ENCODE assay signal across 13 cellular contexts in genomic region chr12:22437031-22437806, GRCh38.
DNase-seq lines count a peak whose midpoint lies in the region; ATAC-seq and TF ChIP-seq lines count a peak whose summit lies in the region.
"Had no signal": no experiment of that assay in that cellular context is flagged by ENCODE, and none has a peak within 500 bp of the region (broad histone marks: within the 10 kb centered on the region; RNA-seq: fewer than 3 reads in every experiment).

No MANE protein-coding gene starts in this region.

- no peaks in the 10 kb centered on the region for H3K79me2 ChIP-seq in mesendoderm (ENCODE audit: control insufficient read depth, insufficient read depth, low read length)

- H3K36me3 ChIP-seq in mesendoderm (ENCODE audit: control insufficient read depth, insufficient read depth, low read length), result no peaks in the 10 kb centered on the region
- H3K36me3 ChIP-seq: right atrium auricular region had no signal

- H3K27me3 ChIP-seq in mesendoderm (ENCODE audit: insufficient read depth, low read length, poor library complexity), result no peaks in the 10 kb centered on the region
- H3K27me3 ChIP-seq: right atrium auricular region had no signal

- no peak overlapping the region for H2AK5ac ChIP-seq in mesendoderm (ENCODE audit: low read length)

- H3K9me3 Mint-ChIP-seq in Calu3 (ENCODE audit: low read depth, unreplicated experiment) (no peaks in the 10 kb centered on the region), chondrocyte (ENCODE audit: low read depth) (no peaks in the 10 kb centered on the region), CD14-positive monocyte (no peaks in the 10 kb centered on the region)
- H3K9me3 Mint-ChIP-seq in activated T-cell treated with anti-CD3 and anti-CD28 coated beads, Interleukin-2, amount 50 U/mL, for 72 hours, result no peaks in the 10 kb centered on the region
- no peaks in the 10 kb centered on the region for H3K9me3 Mint-ChIP-seq in activated CD8-positive, alpha-beta memory T cell treated with anti-CD3 and anti-CD28 coated beads, Interleukin-2, amount 10 ng/mL, durations not matched to agents 7 days and 5 days (ENCODE audit: low read depth)

- H3K27ac Mint-ChIP-seq in Calu3 (ENCODE audit: unreplicated experiment) (peak overlapping the region; percentile 86), chondrocyte (ENCODE audit: unreplicated experiment) (peak overlapping the region; percentile 58), CD14-positive monocyte (peak overlapping the region in 1 of 7 donors; percentile 57)
- H3K27ac Mint-ChIP-seq in activated T-cell treated with anti-CD3 and anti-CD28 coated beads, Interleukin-2, amount 50 U/mL, for 72 hours, result no peak overlapping the region
- no peak overlapping the region for H3K27ac Mint-ChIP-seq in activated CD8-positive, alpha-beta memory T cell treated with anti-CD3 and anti-CD28 coated beads, Interleukin-2, amount 10 ng/mL, durations not matched to agents 7 days and 5 days

- H4K5ac ChIP-seq in mesendoderm (ENCODE audit: low read length), result no peak overlapping the region

- H3K27ac ChIP-seq in mesendoderm (ENCODE audit: low read depth, low read length), result peak overlapping the region; percentile 60

- H3K27me3 Mint-ChIP-seq in Calu3 (ENCODE audit: unreplicated experiment) (no peaks in the 10 kb centered on the region), chondrocyte (ENCODE audit: low read depth) (peaks cover 11% of the 10 kb centered on the region), CD14-positive monocyte (ENCODE audit: low read depth in 3 of 3) (peaks cover 7 to 10% (median 7%) of the 10 kb centered on the region in 3 donors)
- no peaks in the 10 kb centered on the region for H3K27me3 Mint-ChIP-seq in activated T-cell treated with anti-CD3 and anti-CD28 coated beads, Interleukin-2, amount 50 U/mL, for 72 hours (ENCODE audit: low read depth)
- H3K27me3 Mint-ChIP-seq in activated CD8-positive, alpha-beta memory T cell treated with anti-CD3 and anti-CD28 coated beads, Interleukin-2, amount 10 ng/mL, durations not matched to agents 7 days and 5 days, result no peaks in the 10 kb centered on the region

- CTCF ChIA-PET in Calu3 (lab: Charles Lee), result interaction anchor here (1.4 kb wide), 1 partner anchor 26 kb away, joined by 4 read pairs; no protein-coding TSS in a partner anchor
- CTCF ChIA-PET in activated CD8-positive, alpha-beta memory T cell treated with anti-CD3 and anti-CD28 coated beads, Interleukin-2, amount 10 ng/mL, durations not matched to agents 7 days and 5 days (lab: Charles Lee), result interaction anchor here (1.6 to 1.9 kb wide), 2 partner anchors 9 to 29 kb away, joined by 3 to 5 read pairs; no protein-coding TSS in a partner anchor

- H3K56ac ChIP-seq in mesendoderm (ENCODE audit: low read length), result peak overlapping the region; percentile 29

- no peak overlapping the region for H4K8ac ChIP-seq in mesendoderm (ENCODE audit: low read depth, low read length)

- H2BK15ac ChIP-seq in mesendoderm (replicated peaks; ENCODE audit: low read depth), result no peak overlapping the region

- intact Hi-C loops in Calu3 (cut with micrococcal nuclease; ENCODE audit: unreplicated experiment), result loop anchor here (10.0 kb wide), 1 partner anchor 202 kb away; no protein-coding TSS in a partner anchor
- intact Hi-C loops in CD14-positive monocyte (cut with micrococcal nuclease), result no loop called here

- H3K23ac ChIP-seq in mesendoderm (ENCODE audit: low read length), result no peak overlapping the region

- H3K4me2 ChIP-seq in mesendoderm (ENCODE audit: low read length), result no peak overlapping the region

- H2BK5ac ChIP-seq in mesendoderm (ENCODE audit: low read length), result peak overlapping the region; percentile 41

- TF ChIP-seq CTCF in Calu3 (IDR thresholded peaks at IDR 0.05; ENCODE audit: unreplicated experiment) (no peak), chondrocyte (IDR thresholded peaks at IDR 0.05) (no peak), CD14-positive monocyte (IDR thresholded peaks at IDR 0.05) (no peak)

- H3K18ac ChIP-seq in mesendoderm (ENCODE audit: low read length), result peak overlapping the region; percentile 68

- H3K9ac ChIP-seq in mesendoderm (ENCODE audit: low read length), result no peak overlapping the region

- no peaks in the 10 kb centered on the region for H3K36me3 Mint-ChIP-seq in Calu3 (ENCODE audit: insufficient read depth, unreplicated experiment)
- no peaks in the 10 kb centered on the region for H3K36me3 Mint-ChIP-seq in chondrocyte (ENCODE audit: low read depth)
- peaks cover 0 to 2% of the 10 kb centered on the region in 2 donors for H3K36me3 Mint-ChIP-seq in activated T-cell treated with anti-CD3 and anti-CD28 coated beads, Interleukin-2, amount 50 U/mL, for 72 hours (ENCODE audit: insufficient read depth in 2 of 2)
- no peaks in the 10 kb centered on the region for H3K36me3 Mint-ChIP-seq in activated CD8-positive, alpha-beta memory T cell treated with anti-CD3 and anti-CD28 coated beads, Interleukin-2, amount 10 ng/mL, durations not matched to agents 7 days and 5 days
- no peaks in the 10 kb centered on the region for H3K36me3 Mint-ChIP-seq in CD14-positive monocyte

- H3K79me1 ChIP-seq in mesendoderm (ENCODE audit: low read length), result no peaks in the 10 kb centered on the region

- peak overlapping the region; percentile 65 for H3K4me3 Mint-ChIP-seq in Calu3 (ENCODE audit: low read depth, unreplicated experiment)
- H3K4me3 Mint-ChIP-seq in chondrocyte (ENCODE audit: unreplicated experiment), result peak overlapping the region; percentile 57
- no peak overlapping the region for H3K4me3 Mint-ChIP-seq in activated T-cell treated with anti-CD3 and anti-CD28 coated beads, Interleukin-2, amount 50 U/mL, for 72 hours
- H3K4me3 Mint-ChIP-seq in activated CD8-positive, alpha-beta memory T cell treated with anti-CD3 and anti-CD28 coated beads, Interleukin-2, amount 10 ng/mL, durations not matched to agents 7 days and 5 days, result no peak overlapping the region
- no peak overlapping the region for H3K4me3 Mint-ChIP-seq in CD14-positive monocyte

- peak overlapping the region; percentile 34 for H2BK120ac ChIP-seq in mesendoderm (ENCODE audit: low read depth, low read length)

- ATAC-seq in HG03175 (IDR thresholded peaks at IDR 0.05; ENCODE audit: unreplicated experiment), result no peak
- ATAC-seq in activated T-cell treated with anti-CD3 and anti-CD28 coated beads, Interleukin-2, amount 50 U/mL, for 72 hours (replicated peaks in 1 of 2), result no peak
- ATAC-seq in activated CD8-positive, alpha-beta memory T cell treated with anti-CD3 and anti-CD28 coated beads, Interleukin-2, amount 10 ng/mL, durations not matched to agents 7 days and 5 days, result no peak

- no peaks in the 10 kb centered on the region for H3K4me1 ChIP-seq in mesendoderm (ENCODE audit: control insufficient read depth, low read depth, low read length)
- H3K4me1 ChIP-seq: right atrium auricular region had no signal

- no peak overlapping the region for H3K4me3 ChIP-seq in mesendoderm (ENCODE audit: low read length)
- H3K4me3 ChIP-seq: right atrium auricular region had no signal

- H3K4me1 Mint-ChIP-seq in Calu3 (ENCODE audit: low read depth, unreplicated experiment), result peaks cover 22% of the 10 kb centered on the region
- H3K4me1 Mint-ChIP-seq in chondrocyte (ENCODE audit: low read depth), result peaks cover 18% of the 10 kb centered on the region
- H3K4me1 Mint-ChIP-seq in activated T-cell treated with anti-CD3 and anti-CD28 coated beads, Interleukin-2, amount 50 U/mL, for 72 hours (ENCODE audit: low read depth), result peaks cover 15% of the 10 kb centered on the region
- H3K4me1 Mint-ChIP-seq in activated CD8-positive, alpha-beta memory T cell treated with anti-CD3 and anti-CD28 coated beads, Interleukin-2, amount 10 ng/mL, durations not matched to agents 7 days and 5 days, result peaks cover 11% of the 10 kb centered on the region
- peaks cover 2% of the 10 kb centered on the region for H3K4me1 Mint-ChIP-seq in CD14-positive monocyte

- BruUV-seq in Calu3 (replicated peaks; lab: Mats Ljungman, UMichigan), result no TSS peak

- WGBS in mesendoderm (ENCODE audit: extremely low coverage, insufficient coverage, low lambda C conversion rate), result no CpG with 5 or more reads among the region's 10 CpGs

- no peak overlapping the region for H3K4ac ChIP-seq in mesendoderm (ENCODE audit: low read depth, low read length)

- DNase-seq in Calu3 (peak; percentile 55), NCI-H226 (peak; percentile 20), chondrocyte (ENCODE audit: low spot score) (peak; percentile 59), mesendoderm (peak; percentile 85), CD14-positive monocyte (ENCODE audit: low spot score) (no peak)
- DNase-seq in activated T-cell treated with anti-CD3 and anti-CD28 coated beads, Interleukin-2, amount 50 U/mL, for 72 hours, result no peak
- DNase-seq in activated CD8-positive, alpha-beta memory T cell treated with anti-CD3 and anti-CD28 coated beads, Interleukin-2, amount 10 ng/mL, durations not matched to agents 7 days and 5 days, result no peak
- DNase-seq: activated naive CD4-positive, alpha-beta T cell treated with anti-CD3 and anti-CD28 coated beads, Interleukin-2, amount 50 U/mL, for 16 hours; central memory CD4-positive, alpha-beta T cell; DMS53; stimulated activated naive CD4-positive, alpha-beta T cell treated with Interleukin-2 at 50 U/mL for 16 hours had no signal

Comparison
In these comparisons a context has a peak if more than half of its experiments do, and no peak if none do; other contexts are left out.
1. DNase-seq: peak in Calu3 (single experiment), NCI-H226 (single experiment), chondrocyte (single experiment) and mesendoderm (single experiment); none in activated T-cell treated with anti-CD3 and anti-CD28 coated beads, Interleukin-2, amount 50 U/mL, for 72 hours (0 of 2), activated CD8-positive, alpha-beta memory T cell treated with anti-CD3 and anti-CD28 coated beads, Interleukin-2, amount 10 ng/mL, durations not matched to agents 7 days and 5 days (single experiment) and CD14-positive monocyte (single experiment).
2. H3K27ac Mint-ChIP-seq: peak in Calu3 (single experiment) and chondrocyte (single experiment); none in activated T-cell treated with anti-CD3 and anti-CD28 coated beads, Interleukin-2, amount 50 U/mL, for 72 hours (single experiment) and activated CD8-positive, alpha-beta memory T cell treated with anti-CD3 and anti-CD28 coated beads, Interleukin-2, amount 10 ng/mL, durations not matched to agents 7 days and 5 days (single experiment).
3. H3K4me3 Mint-ChIP-seq: peak in Calu3 (single experiment) and chondrocyte (single experiment); none in activated T-cell treated with anti-CD3 and anti-CD28 coated beads, Interleukin-2, amount 50 U/mL, for 72 hours (0 of 2), activated CD8-positive, alpha-beta memory T cell treated with anti-CD3 and anti-CD28 coated beads, Interleukin-2, amount 10 ng/mL, durations not matched to agents 7 days and 5 days (single experiment) and CD14-positive monocyte (0 of 2).